In the genomic region with DNA sequence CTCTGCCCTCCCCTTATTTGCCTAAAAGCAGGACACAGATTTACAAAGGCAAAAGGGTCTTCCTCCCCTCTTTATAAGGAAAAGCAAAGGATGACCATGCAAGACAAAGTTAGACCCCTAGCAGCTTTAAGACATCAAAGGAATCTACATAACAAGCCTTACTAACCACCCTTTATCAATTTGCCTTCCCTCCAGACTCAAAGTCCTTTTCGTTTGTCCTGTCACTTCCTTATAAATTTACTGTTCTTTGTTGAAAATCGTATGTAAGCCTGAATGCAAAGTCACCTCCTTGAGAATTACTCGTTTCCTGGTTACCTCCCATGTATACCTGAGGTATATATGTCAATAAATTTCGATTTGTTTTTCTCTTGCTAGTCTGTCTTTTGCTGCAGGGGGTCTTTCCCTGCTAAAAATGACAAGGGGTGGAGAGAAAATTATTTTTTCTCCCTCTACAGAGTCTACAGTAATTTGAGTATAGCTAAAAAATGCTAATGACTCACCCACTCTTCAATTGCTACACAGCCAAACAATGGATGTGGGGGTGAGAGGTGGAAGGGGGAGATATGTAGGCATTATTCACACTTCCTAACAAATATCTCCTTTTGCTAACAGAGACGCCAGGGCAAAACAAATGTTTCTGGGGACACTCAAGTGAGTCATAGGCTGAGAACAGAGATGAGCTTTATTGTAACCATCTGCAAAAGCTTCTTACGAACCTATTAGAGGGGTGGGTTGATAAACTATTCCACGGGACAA, we compare ENCODE assay signal across 1 cellular context.
TF ChIP-seq lines count a peak whose summit lies in the region.

No MANE protein-coding gene starts in this region.

TF ChIP-seq in HEK293T, 16 proteins besides CTCF, POLR2A, EP300 and RAD21 (continued from another document):
- no peak for TF ChIP-seq BHLHE40 (IDR thresholded peaks at IDR 0.05; ENCODE audit: borderline replicate concordance)
- no peak for TF ChIP-seq ARNT (IDR thresholded peaks at IDR 0.05)
- no peak for TF ChIP-seq SP1 (IDR thresholded peaks at IDR 0.05)
- TF ChIP-seq LEF1 (IDR thresholded peaks at IDR 0.05; ENCODE audit: borderline replicate concordance), result no peak
- TF ChIP-seq ELF4 (IDR thresholded peaks at IDR 0.05), result no peak
- no peak for TF ChIP-seq FOXK2 (IDR thresholded peaks at IDR 0.05)
- no peak for TF ChIP-seq CTBP1 (IDR thresholded peaks at IDR 0.05; ENCODE audit: borderline replicate concordance)
- TF ChIP-seq FOXA1 (IDR thresholded peaks at IDR 0.05), result no peak
- TF ChIP-seq L3MBTL2 (conservative IDR thresholded peaks at IDR 0.05), result no peak
- TF ChIP-seq NFRKB (IDR thresholded peaks at IDR 0.05), result no peak
- no peak for TF ChIP-seq ZNF384 (IDR thresholded peaks at IDR 0.05)
- no peak for TF ChIP-seq TARDBP (IDR thresholded peaks at IDR 0.05)
- TF ChIP-seq, protein P1, sequence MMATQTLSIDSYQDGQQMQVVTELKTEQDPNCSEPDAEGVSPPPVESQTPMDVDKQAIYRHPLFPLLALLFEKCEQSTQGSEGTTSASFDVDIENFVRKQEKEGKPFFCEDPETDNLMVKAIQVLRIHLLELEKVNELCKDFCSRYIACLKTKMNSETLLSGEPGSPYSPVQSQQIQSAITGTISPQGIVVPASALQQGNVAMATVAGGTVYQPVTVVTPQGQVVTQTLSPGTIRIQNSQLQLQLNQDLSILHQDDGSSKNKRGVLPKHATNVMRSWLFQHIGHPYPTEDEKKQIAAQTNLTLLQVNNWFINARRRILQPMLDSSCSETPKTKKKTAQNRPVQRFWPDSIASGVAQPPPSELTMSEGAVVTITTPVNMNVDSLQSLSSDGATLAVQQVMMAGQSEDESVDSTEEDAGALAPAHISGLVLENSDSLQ (IDR thresholded peaks at IDR 0.05), result no peak
